ENCODE assay signal across 2 cellular contexts in genomic region chr15:50790778-50791536, GRCh38.
TF ChIP-seq lines count a peak whose summit lies in the region.

No MANE protein-coding gene starts in this region.

TF ChIP-seq in A549, 52 proteins besides CTCF, POLR2A, EP300 and RAD21:
- TF ChIP-seq ZC3H11A (IDR thresholded peaks at IDR 0.05) = no peak
- no peak for TF ChIP-seq NPAS2 (CRISPR knock-in tag; IDR thresholded peaks at IDR 0.05; ENCODE audit: borderline replicate concordance)
- TF ChIP-seq MAFK (IDR thresholded peaks at IDR 0.05; ENCODE audit: partially characterized antibody) = peak; percentile 17

TF ChIP-seq in H1, 55 proteins besides CTCF, POLR2A, EP300 and RAD21:
- TF ChIP-seq POU5F1 (IDR thresholded peaks at IDR 0.05; ENCODE audit: low read depth, low read length) (no peak), RFX5 (IDR thresholded peaks at IDR 0.05; ENCODE audit: borderline replicate concordance, low read depth, low read length) (no peak), SIX5 (IDR thresholded peaks at IDR 0.05; ENCODE audit: low read depth, low read length) (no peak), SP2 (IDR thresholded peaks at IDR 0.05; ENCODE audit: low read length) (no peak), EGR1 (IDR thresholded peaks at IDR 0.05; ENCODE audit: borderline replicate concordance, low read depth, low read length) (no peak), SIRT6 (IDR thresholded peaks at IDR 0.05; ENCODE audit: low read length) (no peak), PHF8 (conservative IDR thresholded peaks at IDR 0.05; ENCODE audit: low read depth, low read length) (no peak), SIN3A (conservative IDR thresholded peaks at IDR 0.05 in 1 of 2, IDR thresholded peaks at IDR 0.05 in 1 of 2; ENCODE audit: low read depth in 1 of 2, low read length in 2 of 2) (no peak), USF2 (IDR thresholded peaks at IDR 0.05; ENCODE audit: low read length) (no peak), KDM5A (IDR thresholded peaks at IDR 0.05; ENCODE audit: low read length) (no peak), NRF1 (IDR thresholded peaks at IDR 0.05; ENCODE audit: low read depth, low read length) (no peak)
